Comparison of ENCODE assay signal across 1 cellular context in the genomic region with DNA sequence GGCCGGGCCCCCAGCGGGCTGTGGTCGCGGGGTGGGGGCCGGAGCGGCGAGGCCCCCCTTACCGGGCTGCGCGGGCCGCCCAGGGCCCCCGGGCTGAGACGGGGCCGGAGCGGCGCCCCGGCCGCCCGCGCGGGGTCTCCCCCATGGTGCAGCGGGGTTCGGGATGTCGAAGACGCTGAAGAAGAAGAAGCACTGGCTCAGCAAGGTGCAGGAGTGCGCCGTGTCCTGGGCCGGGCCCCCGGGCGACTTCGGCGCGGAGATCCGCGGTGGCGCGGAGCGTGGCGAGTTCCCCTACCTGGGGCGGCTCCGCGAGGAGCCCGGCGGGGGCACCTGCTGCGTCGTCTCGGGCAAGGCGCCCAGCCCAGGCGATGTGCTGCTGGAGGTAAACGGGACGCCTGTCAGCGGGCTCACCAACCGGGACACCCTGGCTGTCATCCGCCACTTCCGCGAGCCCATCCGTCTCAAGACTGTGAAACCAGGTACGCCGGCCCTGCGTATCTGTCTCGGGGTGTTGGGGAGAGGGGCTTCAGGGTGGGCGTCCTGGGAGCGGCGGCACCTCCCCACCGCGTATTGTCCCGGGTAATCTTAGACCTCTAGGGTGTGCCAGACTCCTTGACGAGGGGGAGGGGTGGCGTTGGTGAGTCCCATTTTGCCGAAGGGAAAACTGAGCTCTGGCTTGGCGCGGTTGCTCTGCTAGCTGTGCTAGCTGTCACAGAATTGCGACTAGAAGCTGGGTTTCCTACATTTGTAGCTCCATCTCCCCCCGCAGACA.
TF ChIP-seq lines count a peak whose summit lies in the region.

No MANE protein-coding gene starts in this region.

TF ChIP-seq in HepG2, 621 proteins besides CTCF, POLR2A, EP300 and RAD21 (continued from another document and continues in another):
- TF ChIP-seq, protein P1, sequence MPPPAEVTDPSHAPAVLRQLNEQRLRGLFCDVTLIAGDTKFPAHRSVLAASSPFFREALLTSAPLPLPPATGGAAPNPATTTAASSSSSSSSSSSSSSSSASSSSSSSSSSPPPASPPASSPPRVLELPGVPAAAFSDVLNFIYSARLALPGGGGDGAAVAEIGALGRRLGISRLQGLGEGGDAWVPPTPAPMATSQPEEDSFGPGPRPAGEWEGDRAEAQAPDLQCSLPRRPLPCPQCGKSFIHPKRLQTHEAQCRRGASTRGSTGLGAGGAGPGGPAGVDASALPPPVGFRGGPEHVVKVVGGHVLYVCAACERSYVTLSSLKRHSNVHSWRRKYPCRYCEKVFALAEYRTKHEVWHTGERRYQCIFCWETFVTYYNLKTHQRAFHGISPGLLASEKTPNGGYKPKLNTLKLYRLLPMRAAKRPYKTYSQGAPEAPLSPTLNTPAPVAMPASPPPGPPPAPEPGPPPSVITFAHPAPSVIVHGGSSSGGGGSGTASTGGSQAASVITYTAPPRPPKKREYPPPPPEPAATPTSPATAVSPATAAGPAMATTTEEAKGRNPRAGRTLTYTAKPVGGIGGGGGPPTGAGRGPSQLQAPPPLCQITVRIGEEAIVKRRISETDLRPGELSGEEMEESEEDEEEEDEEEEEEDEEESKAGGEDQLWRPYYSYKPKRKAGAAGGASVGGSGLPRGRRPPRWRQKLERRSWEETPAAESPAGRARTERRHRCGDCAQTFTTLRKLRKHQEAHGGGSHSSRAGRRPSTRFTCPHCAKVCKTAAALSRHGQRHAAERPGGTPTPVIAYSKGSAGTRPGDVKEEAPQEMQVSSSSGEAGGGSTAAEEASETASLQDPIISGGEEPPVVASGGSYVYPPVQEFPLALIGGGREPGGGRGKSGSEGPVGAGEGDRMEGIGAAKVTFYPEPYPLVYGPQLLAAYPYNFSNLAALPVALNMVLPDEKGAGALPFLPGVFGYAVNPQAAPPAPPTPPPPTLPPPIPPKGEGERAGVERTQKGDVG (CRISPR knock-in tag; IDR thresholded peaks at IDR 0.05; ENCODE audit: borderline replicate concordance), result no peak
- TF ChIP-seq TMF1 (CRISPR knock-in tag; IDR thresholded peaks at IDR 0.05; ENCODE audit: low read depth) (no peak), RCOR2 (CRISPR knock-in tag; IDR thresholded peaks at IDR 0.05) (peak; percentile 80; the same call in 1 of the 2 replicates), MYNN (CRISPR knock-in tag; IDR thresholded peaks at IDR 0.05; ENCODE audit: low read depth) (no peak), ARID2 (CRISPR knock-in tag; IDR thresholded peaks at IDR 0.05; ENCODE audit: borderline replicate concordance) (no peak), ZFP82 (CRISPR knock-in tag; IDR thresholded peaks at IDR 0.05; ENCODE audit: borderline replicate concordance) (no peak; the same call in 1 of the 2 replicates), ZNF230 (CRISPR knock-in tag; IDR thresholded peaks at IDR 0.05) (no peak), KDM1A (CRISPR knock-in tag; IDR thresholded peaks at IDR 0.05) (peak; percentile 92), ZNF550 (CRISPR knock-in tag; IDR thresholded peaks at IDR 0.05; ENCODE audit: borderline replicate concordance) (no peak), NCOR1 (IDR thresholded peaks at IDR 0.05; ENCODE audit: borderline replicate concordance, low read length) (no peak), ZNF333 (CRISPR knock-in tag; IDR thresholded peaks at IDR 0.05; ENCODE audit: borderline replicate concordance) (no peak; the same call in 1 of the 2 replicates), TSC22D2 (CRISPR knock-in tag; IDR thresholded peaks at IDR 0.05; ENCODE audit: borderline replicate concordance) (no peak), ZNF777 (CRISPR knock-in tag; IDR thresholded peaks at IDR 0.05) (0 out of 2 replicates have a peak, but pooled peaks have one; percentile 4), KDM5B (CRISPR knock-in tag; IDR thresholded peaks at IDR 0.05; ENCODE audit: borderline replicate concordance) (peak; percentile 15; the same call in 1 of the 2 replicates), ZFYVE20 (CRISPR knock-in tag; IDR thresholded peaks at IDR 0.05; ENCODE audit: borderline replicate concordance, low read depth) (0 out of 2 replicates have a peak, but pooled peaks have one; percentile 45), GLI4 (CRISPR knock-in tag; IDR thresholded peaks at IDR 0.05; ENCODE audit: borderline replicate concordance) (no peak), CC2D1A (CRISPR knock-in tag; IDR thresholded peaks at IDR 0.05) (no peak), SRY (CRISPR knock-in tag; IDR thresholded peaks at IDR 0.05) (0 out of 2 replicates have a peak, but pooled peaks have one; percentile 43), CBFB (CRISPR knock-in tag; IDR thresholded peaks at IDR 0.05) (no peak), TCF7 (IDR thresholded peaks at IDR 0.05; ENCODE audit: low read depth) (no peak), CHCHD3 (CRISPR knock-in tag; IDR thresholded peaks at IDR 0.05) (peak; percentile 66; the same call in 1 of the 2 replicates), NBN (conservative IDR thresholded peaks at IDR 0.05) (no peak)
- TF ChIP-seq, protein P2, sequence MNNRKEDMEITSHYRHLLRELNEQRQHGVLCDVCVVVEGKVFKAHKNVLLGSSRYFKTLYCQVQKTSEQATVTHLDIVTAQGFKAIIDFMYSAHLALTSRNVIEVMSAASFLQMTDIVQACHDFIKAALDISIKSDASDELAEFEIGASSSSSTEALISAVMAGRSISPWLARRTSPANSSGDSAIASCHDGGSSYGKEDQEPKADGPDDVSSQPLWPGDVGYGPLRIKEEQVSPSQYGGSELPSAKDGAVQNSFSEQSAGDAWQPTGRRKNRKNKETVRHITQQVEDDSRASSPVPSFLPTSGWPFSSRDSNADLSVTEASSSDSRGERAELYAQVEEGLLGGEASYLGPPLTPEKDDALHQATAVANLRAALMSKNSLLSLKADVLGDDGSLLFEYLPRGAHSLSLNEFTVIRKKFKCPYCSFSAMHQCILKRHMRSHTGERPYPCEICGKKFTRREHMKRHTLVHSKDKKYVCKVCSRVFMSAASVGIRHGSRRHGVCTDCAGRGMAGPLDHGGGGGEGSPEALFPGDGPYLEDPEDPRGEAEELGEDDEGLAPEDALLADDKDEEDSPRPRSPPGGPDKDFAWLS (CRISPR knock-in tag; IDR thresholded peaks at IDR 0.05; ENCODE audit: borderline replicate concordance), result no peak
- TF ChIP-seq, protein P3, sequence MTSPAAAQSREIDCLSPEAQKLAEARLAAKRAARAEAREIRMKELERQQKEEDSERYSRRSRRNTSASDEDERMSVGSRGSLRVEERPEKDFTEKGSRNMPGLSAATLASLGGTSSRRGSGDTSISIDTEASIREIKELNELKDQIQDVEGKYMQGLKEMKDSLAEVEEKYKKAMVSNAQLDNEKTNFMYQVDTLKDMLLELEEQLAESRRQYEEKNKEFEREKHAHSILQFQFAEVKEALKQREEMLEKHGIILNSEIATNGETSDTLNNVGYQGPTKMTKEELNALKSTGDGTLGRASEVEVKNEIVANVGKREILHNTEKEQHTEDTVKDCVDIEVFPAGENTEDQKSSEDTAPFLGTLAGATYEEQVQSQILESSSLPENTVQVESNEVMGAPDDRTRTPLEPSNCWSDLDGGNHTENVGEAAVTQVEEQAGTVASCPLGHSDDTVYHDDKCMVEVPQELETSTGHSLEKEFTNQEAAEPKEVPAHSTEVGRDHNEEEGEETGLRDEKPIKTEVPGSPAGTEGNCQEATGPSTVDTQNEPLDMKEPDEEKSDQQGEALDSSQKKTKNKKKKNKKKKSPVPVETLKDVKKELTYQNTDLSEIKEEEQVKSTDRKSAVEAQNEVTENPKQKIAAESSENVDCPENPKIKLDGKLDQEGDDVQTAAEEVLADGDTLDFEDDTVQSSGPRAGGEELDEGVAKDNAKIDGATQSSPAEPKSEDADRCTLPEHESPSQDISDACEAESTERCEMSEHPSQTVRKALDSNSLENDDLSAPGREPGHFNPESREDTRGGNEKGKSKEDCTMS (CRISPR knock-in tag; conservative IDR thresholded peaks at IDR 0.05), result no peak
- TF ChIP-seq, protein P4, sequence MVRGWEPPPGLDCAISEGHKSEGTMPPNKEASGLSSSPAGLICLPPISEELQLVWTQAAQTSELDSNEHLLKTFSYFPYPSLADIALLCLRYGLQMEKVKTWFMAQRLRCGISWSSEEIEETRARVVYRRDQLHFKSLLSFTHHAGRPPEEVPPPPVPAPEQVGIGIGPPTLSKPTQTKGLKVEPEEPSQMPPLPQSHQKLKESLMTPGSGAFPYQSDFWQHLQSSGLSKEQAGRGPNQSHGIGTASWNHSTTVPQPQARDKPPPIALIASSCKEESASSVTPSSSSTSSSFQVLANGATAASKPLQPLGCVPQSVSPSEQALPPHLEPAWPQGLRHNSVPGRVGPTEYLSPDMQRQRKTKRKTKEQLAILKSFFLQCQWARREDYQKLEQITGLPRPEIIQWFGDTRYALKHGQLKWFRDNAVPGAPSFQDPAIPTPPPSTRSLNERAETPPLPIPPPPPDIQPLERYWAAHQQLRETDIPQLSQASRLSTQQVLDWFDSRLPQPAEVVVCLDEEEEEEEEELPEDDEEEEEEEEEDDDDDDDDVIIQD (CRISPR knock-in tag; IDR thresholded peaks at IDR 0.05; ENCODE audit: low read depth), result no peak
- TF ChIP-seq, protein P5, sequence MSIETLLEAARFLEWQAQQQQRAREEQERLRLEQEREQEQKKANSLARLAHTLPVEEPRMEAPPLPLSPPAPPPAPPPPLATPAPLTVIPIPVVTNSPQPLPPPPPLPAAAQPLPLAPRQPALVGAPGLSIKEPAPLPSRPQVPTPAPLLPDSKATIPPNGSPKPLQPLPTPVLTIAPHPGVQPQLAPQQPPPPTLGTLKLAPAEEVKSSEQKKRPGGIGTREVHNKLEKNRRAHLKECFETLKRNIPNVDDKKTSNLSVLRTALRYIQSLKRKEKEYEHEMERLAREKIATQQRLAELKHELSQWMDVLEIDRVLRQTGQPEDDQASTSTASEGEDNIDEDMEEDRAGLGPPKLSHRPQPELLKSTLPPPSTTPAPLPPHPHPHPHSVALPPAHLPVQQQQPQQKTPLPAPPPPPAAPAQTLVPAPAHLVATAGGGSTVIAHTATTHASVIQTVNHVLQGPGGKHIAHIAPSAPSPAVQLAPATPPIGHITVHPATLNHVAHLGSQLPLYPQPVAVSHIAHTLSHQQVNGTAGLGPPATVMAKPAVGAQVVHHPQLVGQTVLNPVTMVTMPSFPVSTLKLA (IDR thresholded peaks at IDR 0.05), result no peak
- TF ChIP-seq, protein P6, sequence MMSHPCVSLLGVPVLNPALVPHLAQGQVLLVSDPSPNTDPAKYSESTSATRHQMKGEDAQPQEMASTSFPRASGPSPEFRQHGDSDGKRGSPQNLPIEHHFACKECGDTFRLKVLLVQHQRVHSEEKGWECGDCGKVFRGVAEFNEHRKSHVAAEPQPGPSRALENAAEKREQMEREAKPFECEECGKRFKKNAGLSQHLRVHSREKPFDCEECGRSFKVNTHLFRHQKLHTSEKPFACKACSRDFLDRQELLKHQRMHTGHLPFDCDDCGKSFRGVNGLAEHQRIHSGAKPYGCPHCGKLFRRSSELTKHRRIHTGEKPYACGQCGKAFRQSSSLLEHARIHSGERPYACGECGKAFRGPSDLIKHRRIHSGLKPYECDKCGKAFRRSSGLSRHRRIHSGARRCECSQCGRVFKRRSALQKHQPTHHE (CRISPR knock-in tag; IDR thresholded peaks at IDR 0.05; ENCODE audit: borderline replicate concordance), result no peak
- TF ChIP-seq, protein P7, sequence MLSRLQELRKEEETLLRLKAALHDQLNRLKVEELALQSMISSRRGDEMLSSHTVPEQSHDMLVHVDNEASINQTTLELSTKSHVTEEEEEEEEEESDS (CRISPR knock-in tag; IDR thresholded peaks at IDR 0.05; ENCODE audit: borderline replicate concordance), result no peak
- TF ChIP-seq, protein P8, sequence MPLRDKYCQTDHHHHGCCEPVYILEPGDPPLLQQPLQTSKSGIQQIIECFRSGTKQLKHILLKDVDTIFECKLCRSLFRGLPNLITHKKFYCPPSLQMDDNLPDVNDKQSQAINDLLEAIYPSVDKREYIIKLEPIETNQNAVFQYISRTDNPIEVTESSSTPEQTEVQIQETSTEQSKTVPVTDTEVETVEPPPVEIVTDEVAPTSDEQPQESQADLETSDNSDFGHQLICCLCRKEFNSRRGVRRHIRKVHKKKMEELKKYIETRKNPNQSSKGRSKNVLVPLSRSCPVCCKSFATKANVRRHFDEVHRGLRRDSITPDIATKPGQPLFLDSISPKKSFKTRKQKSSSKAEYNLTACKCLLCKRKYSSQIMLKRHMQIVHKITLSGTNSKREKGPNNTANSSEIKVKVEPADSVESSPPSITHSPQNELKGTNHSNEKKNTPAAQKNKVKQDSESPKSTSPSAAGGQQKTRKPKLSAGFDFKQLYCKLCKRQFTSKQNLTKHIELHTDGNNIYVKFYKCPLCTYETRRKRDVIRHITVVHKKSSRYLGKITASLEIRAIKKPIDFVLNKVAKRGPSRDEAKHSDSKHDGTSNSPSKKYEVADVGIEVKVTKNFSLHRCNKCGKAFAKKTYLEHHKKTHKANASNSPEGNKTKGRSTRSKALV (CRISPR knock-in tag; IDR thresholded peaks at IDR 0.05), result no peak
- TF ChIP-seq, protein P9, sequence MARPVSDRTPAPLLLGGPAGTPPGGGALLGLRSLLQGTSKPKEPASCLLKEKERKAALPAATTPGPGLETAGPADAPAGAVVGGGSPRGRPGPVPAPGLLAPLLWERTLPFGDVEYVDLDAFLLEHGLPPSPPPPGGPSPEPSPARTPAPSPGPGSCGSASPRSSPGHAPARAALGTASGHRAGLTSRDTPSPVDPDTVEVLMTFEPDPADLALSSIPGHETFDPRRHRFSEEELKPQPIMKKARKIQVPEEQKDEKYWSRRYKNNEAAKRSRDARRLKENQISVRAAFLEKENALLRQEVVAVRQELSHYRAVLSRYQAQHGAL (CRISPR knock-in tag; IDR thresholded peaks at IDR 0.05; ENCODE audit: not compliant biosample characterization), result no peak
